ENCODE assay signal across 21 cellular contexts in the genomic region with DNA sequence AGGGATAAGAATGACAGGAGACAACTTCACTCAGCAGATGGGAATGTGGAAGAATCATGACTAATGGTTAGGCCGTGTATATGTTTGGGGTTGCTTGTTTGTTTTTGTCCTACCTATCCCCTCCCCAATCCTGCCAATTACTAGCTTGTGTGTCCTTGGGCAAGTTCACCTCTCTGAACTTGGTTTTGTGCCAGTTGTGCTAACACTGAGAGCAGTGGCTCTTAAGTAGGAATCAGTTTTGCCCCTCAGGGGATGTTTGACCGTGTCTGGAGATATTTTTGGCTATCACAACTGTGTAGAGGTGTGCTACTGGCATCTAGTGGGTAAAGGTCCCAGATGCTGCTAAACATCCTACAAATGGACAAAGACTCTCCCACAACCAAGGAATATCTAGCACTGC.
A peak's percentile ranks its signal among the peaks of the same experiment; 100 is the strongest.
DNase-seq lines count a peak whose midpoint lies in the region; ATAC-seq, FAIRE-seq and TF ChIP-seq lines count a peak whose summit lies in the region.
"Had no signal": no experiment of that assay in that cellular context is flagged by ENCODE, and none has a peak within 500 bp of the region (broad histone marks: within the 10 kb centered on the region; RNA-seq: fewer than 3 reads in every experiment).

No MANE protein-coding gene starts in this region.

- no peaks in the 10 kb centered on the region for H4K20me1 ChIP-seq in HepG2 (ENCODE audit: insufficient read depth, low read length)

- in situ Hi-C loops in HepG2 (cut with HindIII; ENCODE audit: extremely low pct_ligation_motif_present, low pct_unique_long_range_greater_than_20kb), result no loop called here
- in situ Hi-C loops in GM13976 (cut with MboI; ENCODE audit: low sequenced_read_pairs, unreplicated experiment), result no loop called here

- peak; percentile 3 for DNase-seq in ELR (ENCODE audit: low read depth)
- peak; percentile 63 for DNase-seq in HPDE6-E6E7 (ENCODE audit: extremely low spot score)
- DNase-seq in MCF 10A (ENCODE audit: unreplicated experiment), result peak; percentile 79
- no peak for DNase-seq in HepG2 (ENCODE audit: low spot score)
- DNase-seq in GM13976 (ENCODE audit: low spot score), result no peak
- no peak for DNase-seq in NCI-H2029 treated with DMSO at 0.1 percent for 48 hours (lab: John Stamatoyannopoulos, UW)
- no peak for DNase-seq in MV-4-11 (lab: John Stamatoyannopoulos, UW)
- DNase-seq: activated CD4-positive, CD25-positive, alpha-beta regulatory T cell; activated naive CD4-positive, alpha-beta T cell treated with anti-CD3 and anti-CD28 coated beads, Interleukin-2, amount 50 U/mL, for 16 hours; activated T-cell treated with anti-CD3 and anti-CD28 coated beads, Interleukin-2, amount 50 U/mL, for 72 hours; AML-193; DND-41; effector CD8-positive, alpha-beta T cell; heart right ventricle; mesenchymal stem cell; naive thymus-derived CD4-positive, alpha-beta T cell; NCI-H1694; NCI-H510A treated with DMSO at 0.1 percent for 48 hours; stimulated activated naive CD4-positive, alpha-beta T cell; T-helper 2 cell had no signal

- H3K27ac Mint-ChIP-seq in MCF 10A (ENCODE audit: low read depth, unreplicated experiment), result no peak overlapping the region
- H3K27ac Mint-ChIP-seq: activated T-cell treated with anti-CD3 and anti-CD28 coated beads, Interleukin-2, amount 50 U/mL, for 72 hours; naive thymus-derived CD4-positive, alpha-beta T cell had no signal

- no peaks in the 10 kb centered on the region for H3K36me3 ChIP-seq in HepG2 (replicated peaks in 1 of 2; ENCODE audit: control insufficient read depth in 1 of 2, insufficient read depth in 2 of 2, low read length in 2 of 2)
- H3K36me3 ChIP-seq: heart right ventricle had no signal

- intact Hi-C loops in MCF 10A (cut with micrococcal nuclease) (loop anchor here (1.0 to 5.0 kb wide), 2 partner anchors 236 to 330 kb away; no protein-coding TSS in a partner anchor), HepG2 (cut with micrococcal nuclease; ENCODE audit: unreplicated experiment) (no loop called here)

- no peak for TF ChIP-seq POLR2A in HepG2 (IDR thresholded peaks at IDR 0.05; ENCODE audit: insufficient read depth in 1 of 2, low read depth in 2 of 2, low read length in 2 of 2)

- TF ChIP-seq EP300 in HepG2 (IDR thresholded peaks at IDR 0.05; ENCODE audit: low read depth in 2 of 2, low read length in 2 of 2) (no peak), HepG2 (CRISPR knock-in tag; IDR thresholded peaks at IDR 0.05; ENCODE audit: borderline replicate concordance) (no peak)

- H3K27me3 Mint-ChIP-seq in MCF 10A (ENCODE audit: insufficient read depth, unreplicated experiment), result no peaks in the 10 kb centered on the region

- no peak overlapping the region for H3K4me3 Mint-ChIP-seq in MCF 10A (ENCODE audit: unreplicated experiment)
- H3K4me3 Mint-ChIP-seq: activated T-cell treated with anti-CD3 and anti-CD28 coated beads, Interleukin-2, amount 50 U/mL, for 72 hours; naive thymus-derived CD4-positive, alpha-beta T cell had no signal

- no peaks in the 10 kb centered on the region for H3K4me1 Mint-ChIP-seq in MCF 10A (ENCODE audit: insufficient read depth, unreplicated experiment)

- WGBS in HepG2 (ENCODE audit: low lambda C conversion rate), result 2% methylated on average over 2 of the region's 2 CpGs

- no peak for ATAC-seq in HepG2
- ATAC-seq: activated T-cell treated with anti-CD3 and anti-CD28 coated beads, Interleukin-2, amount 50 U/mL, for 72 hours; naive thymus-derived CD4-positive, alpha-beta T cell had no signal

- H3K4me3 ChIP-seq in HepG2 (replicated peaks in 1 of 3; ENCODE audit: insufficient read depth in 1 of 3, low read depth in 2 of 3, low read length in 3 of 3), result no peak overlapping the region
- H3K4me3 ChIP-seq: heart right ventricle had no signal

- FAIRE-seq in HepG2 (lab: Jason Lieb, UNC), result no peak
- FAIRE-seq: keratinocyte had no signal

- H2AFZ ChIP-seq in HepG2 (ENCODE audit: low read length), result no peak overlapping the region

- H3K9me3 Mint-ChIP-seq in MCF 10A (ENCODE audit: unreplicated experiment), result no peaks in the 10 kb centered on the region

- no peaks in the 10 kb centered on the region for H3K27me3 ChIP-seq in HepG2 (ENCODE audit: control insufficient read depth in 1 of 2, insufficient read depth in 2 of 2, low read length in 2 of 2)
- H3K27me3 ChIP-seq: heart right ventricle had no signal

- BruUV-seq in MCF 10A (replicated peaks; lab: Mats Ljungman, UMichigan) (no TSS peak), HepG2 (replicated peaks; lab: Mats Ljungman, UMichigan) (no TSS peak)

- no peak overlapping the region for H3K27ac ChIP-seq in HepG2 (ENCODE audit: extremely low read length, insufficient read depth, low read length)
- H3K27ac ChIP-seq: heart right ventricle had no signal

- CTCF ChIA-PET in MCF 10A (lab: Yijun Ruan, JAX) (interaction anchor here (1.2 kb wide), 1 partner anchor 237 kb away, joined by 4 read pairs; no protein-coding TSS in a partner anchor), HepG2 (lab: Yijun Ruan, JAX; ENCODE audit: low intra/inter-chr PET ratio, low total read pairs) (no interaction called here)

- H3K79me2 ChIP-seq in HepG2 (ENCODE audit: insufficient read depth, low read length), result no peaks in the 10 kb centered on the region

- no peak for TF ChIP-seq RAD21 in HepG2 (CRISPR knock-in tag; IDR thresholded peaks at IDR 0.05)

- H3K9ac ChIP-seq in HepG2 (ENCODE audit: insufficient read depth, low read depth, low read length), result no peak overlapping the region

- no peaks in the 10 kb centered on the region for H3K36me3 Mint-ChIP-seq in MCF 10A (ENCODE audit: insufficient read depth, unreplicated experiment)
- H3K36me3 Mint-ChIP-seq: naive thymus-derived CD4-positive, alpha-beta T cell had no signal

- H3K9me3 ChIP-seq in HepG2 (ENCODE audit: low read length), result no peaks in the 10 kb centered on the region

- peak; percentile 7 for TF ChIP-seq CTCF in MCF 10A (IDR thresholded peaks at IDR 0.05; ENCODE audit: unreplicated experiment)
- peak; percentile 20 for TF ChIP-seq CTCF in HepG2 (CRISPR knock-in tag; IDR thresholded peaks at IDR 0.05)
- TF ChIP-seq CTCF in GM13976 (IDR thresholded peaks at IDR 0.05; ENCODE audit: borderline replicate concordance, control extremely low read depth, extremely low read depth, insufficient read depth, missing control alignments), result no peak

- no peak overlapping the region for H3K4me2 ChIP-seq in HepG2 (ENCODE audit: low read depth, low read length)

- POLR2A ChIA-PET in MCF 10A (lab: Yijun Ruan, JAX), result no interaction called here
- POLR2A ChIA-PET in HepG2 (lab: Yijun Ruan, JAX), result no interaction called here

- no peaks in the 10 kb centered on the region for H3K4me1 ChIP-seq in HepG2 (ENCODE audit: insufficient read depth, low read length)
- H3K4me1 ChIP-seq: heart right ventricle had no signal

TF ChIP-seq in HepG2, 621 proteins besides CTCF, POLR2A, EP300 and RAD21:
- TF ChIP-seq STAG1 (CRISPR knock-in tag; IDR thresholded peaks at IDR 0.05), result peak; percentile 31; the same call in 1 of the 2 replicates
- no peak for TF ChIP-seq ZNF251 (CRISPR knock-in tag; IDR thresholded peaks at IDR 0.05)
- no peak for TF ChIP-seq ZSCAN29 (CRISPR knock-in tag; conservative IDR thresholded peaks at IDR 0.05)
- TF ChIP-seq ZNF317 (CRISPR knock-in tag; IDR thresholded peaks at IDR 0.05), result 0 out of 2 replicates have a peak, but pooled peaks have one; percentile 24
- TF ChIP-seq NR3C1 (CRISPR knock-in tag; IDR thresholded peaks at IDR 0.05), result no peak
- TF ChIP-seq, protein P1, sequence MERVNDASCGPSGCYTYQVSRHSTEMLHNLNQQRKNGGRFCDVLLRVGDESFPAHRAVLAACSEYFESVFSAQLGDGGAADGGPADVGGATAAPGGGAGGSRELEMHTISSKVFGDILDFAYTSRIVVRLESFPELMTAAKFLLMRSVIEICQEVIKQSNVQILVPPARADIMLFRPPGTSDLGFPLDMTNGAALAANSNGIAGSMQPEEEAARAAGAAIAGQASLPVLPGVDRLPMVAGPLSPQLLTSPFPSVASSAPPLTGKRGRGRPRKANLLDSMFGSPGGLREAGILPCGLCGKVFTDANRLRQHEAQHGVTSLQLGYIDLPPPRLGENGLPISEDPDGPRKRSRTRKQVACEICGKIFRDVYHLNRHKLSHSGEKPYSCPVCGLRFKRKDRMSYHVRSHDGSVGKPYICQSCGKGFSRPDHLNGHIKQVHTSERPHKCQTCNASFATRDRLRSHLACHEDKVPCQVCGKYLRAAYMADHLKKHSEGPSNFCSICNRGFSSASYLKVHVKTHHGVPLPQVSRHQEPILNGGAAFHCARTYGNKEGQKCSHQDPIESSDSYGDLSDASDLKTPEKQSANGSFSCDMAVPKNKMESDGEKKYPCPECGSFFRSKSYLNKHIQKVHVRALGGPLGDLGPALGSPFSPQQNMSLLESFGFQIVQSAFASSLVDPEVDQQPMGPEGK (CRISPR knock-in tag; IDR thresholded peaks at IDR 0.05), result no peak
- TF ChIP-seq TP53 (CRISPR knock-in tag; conservative IDR thresholded peaks at IDR 0.05), result no peak

Comparison
In these comparisons a context has a peak if more than half of its experiments do, and no peak if none do; other contexts are left out.
1. DNase-seq: peak in ELR (single experiment), HPDE6-E6E7 (single experiment) and MCF 10A (single experiment); none in HepG2 (single experiment), GM13976 (single experiment), NCI-H2029 treated with DMSO at 0.1 percent for 48 hours (single experiment) and MV-4-11 (single experiment).